Comparison of ENCODE assay signal across 3 cellular contexts in genomic region chr6:43410776-43411175, GRCh38. TPM values are rescaled to one million over a fixed set of nuclear protein-coding genes. Genes with fewer than 3 reads are reported as not detected.
"Had no signal": no experiment of that assay in that cellular context is flagged by ENCODE, and none has a peak within 500 bp of the region (broad histone marks: within the 10 kb centered on the region; RNA-seq: fewer than 3 reads in every experiment).

No MANE protein-coding gene starts in this region.

RNA-seq across cellular contexts. Expression of gene DLK2, which starts 44.6 kb away (rescaled TPM):
- total RNA-seq: activated CD4-positive, alpha-beta T cell treated with anti-CD3 and anti-CD28 coated beads, Interleukin-2, amount 10 ng/mL, durations not matched to agents 7 days and 5 days; activated CD8-positive, alpha-beta memory T cell treated with anti-CD3 and anti-CD28 coated beads, Interleukin-2, amount 10 ng/mL, durations not matched to agents 7 days and 5 days; activated CD8-positive, alpha-beta T cell treated with anti-CD3 and anti-CD28 coated beads, Interleukin-2, amount 10 ng/mL, durations not matched to agents 7 days and 5 days had no signal
